ENCODE assay signal across 13 cellular contexts in the genomic region with DNA sequence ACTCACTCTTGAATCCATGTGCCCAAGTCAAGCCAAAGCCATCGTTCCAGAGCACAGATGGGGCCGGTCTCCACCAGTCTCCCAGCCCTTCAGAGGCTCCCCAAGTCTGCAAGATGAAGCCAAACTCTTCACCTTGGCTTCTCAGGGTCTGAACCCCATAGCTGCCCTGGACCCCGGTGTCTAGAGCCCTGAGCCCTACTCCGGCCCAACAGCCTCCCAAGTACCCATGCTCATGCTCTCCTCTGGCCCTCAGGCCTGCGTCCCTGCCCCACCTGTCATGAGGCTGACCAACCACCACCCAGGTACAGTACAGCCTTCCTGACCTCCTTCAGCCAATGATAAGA. TPM values are rescaled to one million over a fixed set of nuclear protein-coding genes. Genes with fewer than 3 reads are reported as not detected.
DNase-seq lines count a peak whose midpoint lies in the region; ATAC-seq and TF ChIP-seq lines count a peak whose summit lies in the region.
"Had no signal": no experiment of that assay in that cellular context is flagged by ENCODE, and none has a peak within 500 bp of the region (broad histone marks: within the 10 kb centered on the region; RNA-seq: fewer than 3 reads in every experiment).

No MANE protein-coding gene starts in this region.

- TF ChIP-seq CTCF in coronary artery (IDR thresholded peaks at IDR 0.05): no peak
- no peak for TF ChIP-seq CTCF in nephron (IDR thresholded peaks at IDR 0.05; ENCODE audit: unreplicated experiment in 3 of 3)
- TF ChIP-seq CTCF in transverse colon (IDR thresholded peaks at IDR 0.05): no peak

- no peaks in the 10 kb centered on the region for H3K27me3 ChIP-seq in transverse colon

- in situ Hi-C loops in transverse colon (cut with MboI; ENCODE audit: low pct_ligation_motif_present in 1 of 4, low pct_unique_long_range_greater_than_20kb in 1 of 4, low sequenced_read_pairs in 3 of 4): no loop called here

- H3K4me1 Mint-ChIP-seq in nephron: peaks cover 98% of the 10 kb centered on the region

- WGBS in transverse colon (ENCODE audit: low coverage in 1 of 2), 2 donors: 94% methylated on average over 5 of the region's 5 CpGs; no CpG with 5 or more reads in 1 of the 2 donors

- peaks cover 8% of the 10 kb centered on the region for H3K36me3 Mint-ChIP-seq in nephron (ENCODE audit: low read depth)
- H3K36me3 Mint-ChIP-seq: CD8-positive, alpha-beta T cell had no signal

- DNase-seq in activated T-cell treated with anti-CD3 and anti-CD28 coated beads, Interleukin-2, amount 50 U/mL, for 1 hour: peak; percentile 15
- no peak for DNase-seq in activated T-cell treated with anti-CD3 and anti-CD28 coated beads, Interleukin-2, amount 50 U/mL, for 48 hours
- DNase-seq in coronary artery (ENCODE audit: low spot score): peak; percentile 54
- no peak for DNase-seq in transverse colon
- DNase-seq in stimulated activated naive CD4-positive, alpha-beta T cell treated with Interleukin-2 at 50 U/mL for 16 hours (lab: John Stamatoyannopoulos, UW): no peak
- DNase-seq: amniotic stem cell, NCI-H1105, NCI-H345 had no signal

- peak overlapping the region in 1 of 2 donors; percentile 80 for H3K27ac ChIP-seq in coronary artery
- H3K27ac ChIP-seq in transverse colon: peak overlapping the region; percentile 5 to 86 (median 80)
- H3K27ac ChIP-seq: VCaP had no signal

- no peaks in the 10 kb centered on the region for H3K27me3 Mint-ChIP-seq in nephron (ENCODE audit: low read depth)

- no peak for TF ChIP-seq EP300 in transverse colon (IDR thresholded peaks at IDR 0.05; ENCODE audit: low read depth)

- H3K27ac Mint-ChIP-seq in nephron: peak overlapping the region; percentile 71 to 96 (median 88)
- H3K27ac Mint-ChIP-seq: CD8-positive, alpha-beta T cell had no signal

- H3K4me3 ChIP-seq in coronary artery (no peak overlapping the region), transverse colon (no peak overlapping the region)

- no peaks in the 10 kb centered on the region for H3K9me3 Mint-ChIP-seq in nephron
- H3K9me3 Mint-ChIP-seq: CD8-positive, alpha-beta T cell had no signal

- no peaks in the 10 kb centered on the region for H3K9me3 ChIP-seq in transverse colon

- TF ChIP-seq POLR2A in transverse colon (IDR thresholded peaks at IDR 0.05): no peak

- no peaks in the 10 kb centered on the region for H3K36me3 ChIP-seq in transverse colon

- ATAC-seq in GM21526 (IDR thresholded peaks at IDR 0.05; ENCODE audit: low FRiP score, unreplicated experiment): no peak
- ATAC-seq in HG03354 (IDR thresholded peaks at IDR 0.05; ENCODE audit: poor library complexity, severe bottlenecking, unreplicated experiment): no peak
- ATAC-seq: CD8-positive, alpha-beta T cell had no signal

- H3K4me1 ChIP-seq in transverse colon: peaks cover 17 to 81% (median 51%) of the 10 kb centered on the region in 4 donors

- intact Hi-C loops in transverse colon (cut with DNase I; ENCODE audit: low total_unique reads): no loop called here

- H3K4me3 Mint-ChIP-seq in nephron: peak overlapping the region in 1 of 3 experiments; percentile 2
- H3K4me3 Mint-ChIP-seq: CD8-positive, alpha-beta T cell had no signal

RNA-seq across cellular contexts. Expression of a gene that starts 46.0 kb away (rescaled TPM):
- 10 to 100 TPM; 19.4 to 37.8 (median 26.7) TPM for total RNA-seq in transverse colon

Comparison
In these comparisons a context has a peak if more than half of its experiments do, and no peak if none do; other contexts are left out.
1. DNase-seq: peak in activated T-cell treated with anti-CD3 and anti-CD28 coated beads, Interleukin-2, amount 50 U/mL, for 1 hour (single experiment) and coronary artery (single experiment); none in activated T-cell treated with anti-CD3 and anti-CD28 coated beads, Interleukin-2, amount 50 U/mL, for 48 hours (0 of 2), transverse colon (single experiment) and stimulated activated naive CD4-positive, alpha-beta T cell treated with Interleukin-2 at 50 U/mL for 16 hours (single experiment).